ENCODE assay signal across 1 cellular context in the genomic region with DNA sequence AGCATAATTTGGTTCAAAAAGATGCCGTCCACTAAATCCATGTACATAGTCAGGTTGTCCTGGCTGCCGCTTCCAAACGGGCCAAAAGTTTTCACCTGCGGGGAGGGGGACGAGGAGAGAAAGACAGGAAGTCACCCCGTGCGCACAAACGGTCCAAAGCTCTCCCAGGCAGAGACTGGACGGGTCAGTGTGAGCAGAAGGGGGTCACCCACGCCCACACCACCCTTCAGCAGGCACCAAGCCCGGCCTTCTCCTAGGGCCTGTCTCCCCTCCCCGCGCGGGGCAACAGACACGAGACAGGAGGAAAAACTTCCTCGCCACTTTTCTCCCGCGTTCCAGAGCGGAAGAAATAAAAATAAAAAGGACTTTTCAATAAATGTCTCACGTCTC.
TF ChIP-seq lines count a peak whose summit lies in the region.

No MANE protein-coding gene starts in this region.

TF ChIP-seq in HepG2, 621 proteins besides CTCF, POLR2A, EP300 and RAD21 (continued from another document):
- TF ChIP-seq, protein P1, sequence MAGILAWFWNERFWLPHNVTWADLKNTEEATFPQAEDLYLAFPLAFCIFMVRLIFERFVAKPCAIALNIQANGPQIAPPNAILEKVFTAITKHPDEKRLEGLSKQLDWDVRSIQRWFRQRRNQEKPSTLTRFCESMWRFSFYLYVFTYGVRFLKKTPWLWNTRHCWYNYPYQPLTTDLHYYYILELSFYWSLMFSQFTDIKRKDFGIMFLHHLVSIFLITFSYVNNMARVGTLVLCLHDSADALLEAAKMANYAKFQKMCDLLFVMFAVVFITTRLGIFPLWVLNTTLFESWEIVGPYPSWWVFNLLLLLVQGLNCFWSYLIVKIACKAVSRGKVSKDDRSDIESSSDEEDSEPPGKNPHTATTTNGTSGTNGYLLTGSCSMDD (CRISPR knock-in tag; IDR thresholded peaks at IDR 0.05): no peak
- TF ChIP-seq ZBTB7A (CRISPR knock-in tag; IDR thresholded peaks at IDR 0.05) (no peak), KDM2A (CRISPR knock-in tag; IDR thresholded peaks at IDR 0.05; ENCODE audit: borderline replicate concordance, low read depth) (no peak), ZNF160 (CRISPR knock-in tag; IDR thresholded peaks at IDR 0.05) (0 out of 2 replicates have a peak, but pooled peaks have one; percentile 42), HDAC1 (CRISPR knock-in tag; IDR thresholded peaks at IDR 0.05) (peak; percentile 18; the same call in 1 of the 2 replicates), GFI1 (CRISPR knock-in tag; IDR thresholded peaks at IDR 0.05; ENCODE audit: borderline replicate concordance) (peak; percentile 55; the same call in 1 of the 2 replicates), REXO4 (CRISPR knock-in tag; IDR thresholded peaks at IDR 0.05; ENCODE audit: borderline replicate concordance) (no peak), ETV5 (CRISPR knock-in tag; IDR thresholded peaks at IDR 0.05; ENCODE audit: borderline replicate concordance) (no peak; the same call in 1 of the 2 replicates), GABPB1 (CRISPR knock-in tag; IDR thresholded peaks at IDR 0.05) (peak; percentile 40; the same call in 1 of the 2 replicates), ZNF747 (CRISPR knock-in tag; IDR thresholded peaks at IDR 0.05; ENCODE audit: borderline replicate concordance) (0 out of 2 replicates have a peak, but pooled peaks have one; percentile 30), ZNF563 (CRISPR knock-in tag; IDR thresholded peaks at IDR 0.05) (no peak), U2AF2 (IDR thresholded peaks at IDR 0.05; ENCODE audit: low read depth, low read length) (no peak), NRL (CRISPR knock-in tag; IDR thresholded peaks at IDR 0.05; ENCODE audit: borderline replicate concordance) (peak; percentile 79; the same call in 1 of the 2 replicates), NFATC3 (CRISPR knock-in tag; IDR thresholded peaks at IDR 0.05) (no peak), YEATS4 (CRISPR knock-in tag; IDR thresholded peaks at IDR 0.05; ENCODE audit: borderline replicate concordance) (peak; percentile 59; the same call in 1 of the 2 replicates), SIN3A (IDR thresholded peaks at IDR 0.05; ENCODE audit: borderline replicate concordance, low read depth, low read length) (0 out of 2 replicates have a peak, but pooled peaks have one; percentile 41), ZSCAN25 (CRISPR knock-in tag; IDR thresholded peaks at IDR 0.05) (no peak), PHF21A (CRISPR knock-in tag; IDR thresholded peaks at IDR 0.05) (0 out of 2 replicates have a peak, but pooled peaks have one; percentile 15), FOXP1 (IDR thresholded peaks at IDR 0.05) (no peak), FOXP1 (CRISPR knock-in tag; IDR thresholded peaks at IDR 0.05) (no peak)
- TF ChIP-seq, protein P2, sequence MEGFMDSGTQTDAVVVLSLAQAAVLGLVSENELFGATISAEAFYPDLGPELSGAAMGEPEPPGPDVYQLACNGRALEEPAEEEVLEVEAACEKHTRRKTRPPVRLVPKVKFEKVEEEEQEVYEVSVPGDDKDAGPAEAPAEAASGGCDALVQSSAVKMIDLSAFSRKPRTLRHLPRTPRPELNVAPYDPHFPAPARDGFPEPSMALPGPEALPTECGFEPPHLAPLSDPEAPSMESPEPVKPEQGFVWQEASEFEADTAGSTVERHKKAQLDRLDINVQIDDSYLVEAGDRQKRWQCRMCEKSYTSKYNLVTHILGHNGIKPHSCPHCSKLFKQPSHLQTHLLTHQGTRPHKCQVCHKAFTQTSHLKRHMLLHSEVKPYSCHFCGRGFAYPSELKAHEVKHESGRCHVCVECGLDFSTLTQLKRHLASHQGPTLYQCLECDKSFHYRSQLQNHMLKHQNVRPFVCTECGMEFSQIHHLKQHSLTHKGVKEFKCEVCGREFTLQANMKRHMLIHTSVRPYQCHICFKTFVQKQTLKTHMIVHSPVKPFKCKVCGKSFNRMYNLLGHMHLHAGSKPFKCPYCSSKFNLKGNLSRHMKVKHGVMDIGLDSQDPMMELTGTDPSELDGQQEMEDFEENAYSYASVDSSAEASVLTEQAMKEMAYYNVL (CRISPR knock-in tag; IDR thresholded peaks at IDR 0.05; ENCODE audit: borderline replicate concordance): no peak
- TF ChIP-seq, protein P3, sequence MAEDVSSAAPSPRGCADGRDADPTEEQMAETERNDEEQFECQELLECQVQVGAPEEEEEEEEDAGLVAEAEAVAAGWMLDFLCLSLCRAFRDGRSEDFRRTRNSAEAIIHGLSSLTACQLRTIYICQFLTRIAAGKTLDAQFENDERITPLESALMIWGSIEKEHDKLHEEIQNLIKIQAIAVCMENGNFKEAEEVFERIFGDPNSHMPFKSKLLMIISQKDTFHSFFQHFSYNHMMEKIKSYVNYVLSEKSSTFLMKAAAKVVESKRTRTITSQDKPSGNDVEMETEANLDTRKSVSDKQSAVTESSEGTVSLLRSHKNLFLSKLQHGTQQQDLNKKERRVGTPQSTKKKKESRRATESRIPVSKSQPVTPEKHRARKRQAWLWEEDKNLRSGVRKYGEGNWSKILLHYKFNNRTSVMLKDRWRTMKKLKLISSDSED (CRISPR knock-in tag; IDR thresholded peaks at IDR 0.05): no peak
- TF ChIP-seq, protein P4, sequence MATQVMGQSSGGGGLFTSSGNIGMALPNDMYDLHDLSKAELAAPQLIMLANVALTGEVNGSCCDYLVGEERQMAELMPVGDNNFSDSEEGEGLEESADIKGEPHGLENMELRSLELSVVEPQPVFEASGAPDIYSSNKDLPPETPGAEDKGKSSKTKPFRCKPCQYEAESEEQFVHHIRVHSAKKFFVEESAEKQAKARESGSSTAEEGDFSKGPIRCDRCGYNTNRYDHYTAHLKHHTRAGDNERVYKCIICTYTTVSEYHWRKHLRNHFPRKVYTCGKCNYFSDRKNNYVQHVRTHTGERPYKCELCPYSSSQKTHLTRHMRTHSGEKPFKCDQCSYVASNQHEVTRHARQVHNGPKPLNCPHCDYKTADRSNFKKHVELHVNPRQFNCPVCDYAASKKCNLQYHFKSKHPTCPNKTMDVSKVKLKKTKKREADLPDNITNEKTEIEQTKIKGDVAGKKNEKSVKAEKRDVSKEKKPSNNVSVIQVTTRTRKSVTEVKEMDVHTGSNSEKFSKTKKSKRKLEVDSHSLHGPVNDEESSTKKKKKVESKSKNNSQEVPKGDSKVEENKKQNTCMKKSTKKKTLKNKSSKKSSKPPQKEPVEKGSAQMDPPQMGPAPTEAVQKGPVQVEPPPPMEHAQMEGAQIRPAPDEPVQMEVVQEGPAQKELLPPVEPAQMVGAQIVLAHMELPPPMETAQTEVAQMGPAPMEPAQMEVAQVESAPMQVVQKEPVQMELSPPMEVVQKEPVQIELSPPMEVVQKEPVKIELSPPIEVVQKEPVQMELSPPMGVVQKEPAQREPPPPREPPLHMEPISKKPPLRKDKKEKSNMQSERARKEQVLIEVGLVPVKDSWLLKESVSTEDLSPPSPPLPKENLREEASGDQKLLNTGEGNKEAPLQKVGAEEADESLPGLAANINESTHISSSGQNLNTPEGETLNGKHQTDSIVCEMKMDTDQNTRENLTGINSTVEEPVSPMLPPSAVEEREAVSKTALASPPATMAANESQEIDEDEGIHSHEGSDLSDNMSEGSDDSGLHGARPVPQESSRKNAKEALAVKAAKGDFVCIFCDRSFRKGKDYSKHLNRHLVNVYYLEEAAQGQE (IDR thresholded peaks at IDR 0.05; ENCODE audit: borderline replicate concordance in 1 of 2, low read depth in 1 of 2, low read length in 2 of 2): no peak
- TF ChIP-seq, protein P5, sequence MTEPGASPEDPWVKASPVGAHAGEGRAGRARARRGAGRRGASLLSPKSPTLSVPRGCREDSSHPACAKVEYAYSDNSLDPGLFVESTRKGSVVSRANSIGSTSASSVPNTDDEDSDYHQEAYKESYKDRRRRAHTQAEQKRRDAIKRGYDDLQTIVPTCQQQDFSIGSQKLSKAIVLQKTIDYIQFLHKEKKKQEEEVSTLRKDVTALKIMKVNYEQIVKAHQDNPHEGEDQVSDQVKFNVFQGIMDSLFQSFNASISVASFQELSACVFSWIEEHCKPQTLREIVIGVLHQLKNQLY (CRISPR knock-in tag; IDR thresholded peaks at IDR 0.05): no peak
- TF ChIP-seq, protein P6, sequence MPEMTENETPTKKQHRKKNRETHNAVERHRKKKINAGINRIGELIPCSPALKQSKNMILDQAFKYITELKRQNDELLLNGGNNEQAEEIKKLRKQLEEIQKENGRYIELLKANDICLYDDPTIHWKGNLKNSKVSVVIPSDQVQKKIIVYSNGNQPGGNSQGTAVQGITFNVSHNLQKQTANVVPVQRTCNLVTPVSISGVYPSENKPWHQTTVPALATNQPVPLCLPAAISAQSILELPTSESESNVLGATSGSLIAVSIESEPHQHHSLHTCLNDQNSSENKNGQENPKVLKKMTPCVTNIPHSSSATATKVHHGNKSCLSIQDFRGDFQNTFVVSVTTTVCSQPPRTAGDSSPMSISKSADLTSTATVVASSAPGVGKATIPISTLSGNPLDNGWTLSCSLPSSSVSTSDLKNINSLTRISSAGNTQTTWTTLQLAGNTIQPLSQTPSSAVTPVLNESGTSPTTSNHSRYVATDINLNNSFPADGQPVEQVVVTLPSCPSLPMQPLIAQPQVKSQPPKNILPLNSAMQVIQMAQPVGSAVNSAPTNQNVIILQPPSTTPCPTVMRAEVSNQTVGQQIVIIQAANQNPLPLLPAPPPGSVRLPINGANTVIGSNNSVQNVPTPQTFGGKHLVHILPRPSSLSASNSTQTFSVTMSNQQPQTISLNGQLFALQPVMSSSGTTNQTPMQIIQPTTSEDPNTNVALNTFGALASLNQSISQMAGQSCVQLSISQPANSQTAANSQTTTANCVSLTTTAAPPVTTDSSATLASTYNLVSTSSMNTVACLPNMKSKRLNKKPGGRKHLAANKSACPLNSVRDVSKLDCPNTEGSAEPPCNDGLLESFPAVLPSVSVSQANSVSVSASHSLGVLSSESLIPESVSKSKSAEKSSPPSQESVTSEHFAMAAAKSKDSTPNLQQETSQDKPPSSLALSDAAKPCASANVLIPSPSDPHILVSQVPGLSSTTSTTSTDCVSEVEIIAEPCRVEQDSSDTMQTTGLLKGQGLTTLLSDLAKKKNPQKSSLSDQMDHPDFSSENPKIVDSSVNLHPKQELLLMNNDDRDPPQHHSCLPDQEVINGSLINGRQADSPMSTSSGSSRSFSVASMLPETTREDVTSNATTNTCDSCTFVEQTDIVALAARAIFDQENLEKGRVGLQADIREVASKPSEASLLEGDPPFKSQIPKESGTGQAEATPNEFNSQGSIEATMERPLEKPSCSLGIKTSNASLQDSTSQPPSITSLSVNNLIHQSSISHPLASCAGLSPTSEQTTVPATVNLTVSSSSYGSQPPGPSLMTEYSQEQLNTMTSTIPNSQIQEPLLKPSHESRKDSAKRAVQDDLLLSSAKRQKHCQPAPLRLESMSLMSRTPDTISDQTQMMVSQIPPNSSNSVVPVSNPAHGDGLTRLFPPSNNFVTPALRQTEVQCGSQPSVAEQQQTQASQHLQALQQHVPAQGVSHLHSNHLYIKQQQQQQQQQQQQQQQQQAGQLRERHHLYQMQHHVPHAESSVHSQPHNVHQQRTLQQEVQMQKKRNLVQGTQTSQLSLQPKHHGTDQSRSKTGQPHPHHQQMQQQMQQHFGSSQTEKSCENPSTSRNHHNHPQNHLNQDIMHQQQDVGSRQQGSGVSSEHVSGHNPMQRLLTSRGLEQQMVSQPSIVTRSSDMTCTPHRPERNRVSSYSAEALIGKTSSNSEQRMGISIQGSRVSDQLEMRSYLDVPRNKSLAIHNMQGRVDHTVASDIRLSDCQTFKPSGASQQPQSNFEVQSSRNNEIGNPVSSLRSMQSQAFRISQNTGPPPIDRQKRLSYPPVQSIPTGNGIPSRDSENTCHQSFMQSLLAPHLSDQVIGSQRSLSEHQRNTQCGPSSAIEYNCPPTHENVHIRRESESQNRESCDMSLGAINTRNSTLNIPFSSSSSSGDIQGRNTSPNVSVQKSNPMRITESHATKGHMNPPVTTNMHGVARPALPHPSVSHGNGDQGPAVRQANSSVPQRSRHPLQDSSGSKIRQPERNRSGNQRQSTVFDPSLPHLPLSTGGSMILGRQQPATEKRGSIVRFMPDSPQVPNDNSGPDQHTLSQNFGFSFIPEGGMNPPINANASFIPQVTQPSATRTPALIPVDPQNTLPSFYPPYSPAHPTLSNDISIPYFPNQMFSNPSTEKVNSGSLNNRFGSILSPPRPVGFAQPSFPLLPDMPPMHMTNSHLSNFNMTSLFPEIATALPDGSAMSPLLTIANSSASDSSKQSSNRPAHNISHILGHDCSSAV (CRISPR knock-in tag; IDR thresholded peaks at IDR 0.05; ENCODE audit: borderline replicate concordance): no peak
- TF ChIP-seq, protein P7, sequence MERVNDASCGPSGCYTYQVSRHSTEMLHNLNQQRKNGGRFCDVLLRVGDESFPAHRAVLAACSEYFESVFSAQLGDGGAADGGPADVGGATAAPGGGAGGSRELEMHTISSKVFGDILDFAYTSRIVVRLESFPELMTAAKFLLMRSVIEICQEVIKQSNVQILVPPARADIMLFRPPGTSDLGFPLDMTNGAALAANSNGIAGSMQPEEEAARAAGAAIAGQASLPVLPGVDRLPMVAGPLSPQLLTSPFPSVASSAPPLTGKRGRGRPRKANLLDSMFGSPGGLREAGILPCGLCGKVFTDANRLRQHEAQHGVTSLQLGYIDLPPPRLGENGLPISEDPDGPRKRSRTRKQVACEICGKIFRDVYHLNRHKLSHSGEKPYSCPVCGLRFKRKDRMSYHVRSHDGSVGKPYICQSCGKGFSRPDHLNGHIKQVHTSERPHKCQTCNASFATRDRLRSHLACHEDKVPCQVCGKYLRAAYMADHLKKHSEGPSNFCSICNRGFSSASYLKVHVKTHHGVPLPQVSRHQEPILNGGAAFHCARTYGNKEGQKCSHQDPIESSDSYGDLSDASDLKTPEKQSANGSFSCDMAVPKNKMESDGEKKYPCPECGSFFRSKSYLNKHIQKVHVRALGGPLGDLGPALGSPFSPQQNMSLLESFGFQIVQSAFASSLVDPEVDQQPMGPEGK (CRISPR knock-in tag; IDR thresholded peaks at IDR 0.05): peak; percentile 59; the same call in 1 of the 2 replicates
